ENCODE assay signal across 25 cellular contexts in the genomic region with DNA sequence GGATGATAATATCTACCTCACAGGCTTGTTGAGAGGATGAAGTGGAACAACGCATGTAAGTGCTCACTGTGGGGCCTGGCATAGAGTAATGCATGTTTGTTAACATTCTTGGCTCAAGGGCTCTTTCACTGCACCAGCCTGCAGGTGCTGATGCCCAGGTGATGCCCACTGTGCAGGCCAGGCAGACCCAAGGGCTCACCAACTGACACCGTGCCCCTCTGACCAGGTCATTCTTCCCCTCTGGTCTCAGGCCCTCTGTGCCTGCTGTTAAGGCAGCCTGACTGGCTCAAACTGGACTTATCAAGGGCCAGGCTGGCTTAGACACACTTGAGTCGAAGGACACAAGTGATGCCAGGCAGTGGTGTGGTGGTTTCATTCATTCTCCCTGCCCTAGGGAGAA.
"Had no signal": no experiment of that assay in that cellular context is flagged by ENCODE, and none has a peak within 500 bp of the region (broad histone marks: within the 10 kb centered on the region; RNA-seq: fewer than 3 reads in every experiment).

No MANE protein-coding gene starts in this region.

- H3K9me3 Mint-ChIP-seq: activated CD4-positive, alpha-beta memory T cell treated with anti-CD3 and anti-CD28 coated beads for 36 hours; activated CD4-positive, alpha-beta T cell treated with anti-CD3 and anti-CD28 coated beads, Interleukin-2, amount 10 ng/mL, durations not matched to agents 24 days and 14 days; activated naive CD4-positive, alpha-beta T cell treated with anti-CD3 and anti-CD28 coated beads, Interleukin-2, amount 10 ng/mL, durations not matched to agents 7 days and 5 days; activated naive CD4-positive, alpha-beta T cell treated with anti-CD3 and anti-CD28 coated beads, Interleukin-2, amount 50 U/mL, for 72 hours; activated naive CD8-positive, alpha-beta T cell treated with anti-CD3 and anti-CD28 coated beads, Interleukin-2, amount 10 ng/mL, durations not matched to agents 7 days and 5 days had no signal

- H3K4me3 Mint-ChIP-seq: activated CD4-positive, alpha-beta memory T cell treated with anti-CD3 and anti-CD28 coated beads for 36 hours; activated CD4-positive, alpha-beta T cell treated with anti-CD3 and anti-CD28 coated beads for 36 hours; activated CD4-positive, alpha-beta T cell treated with anti-CD3 and anti-CD28 coated beads, Interleukin-2, amount 10 ng/mL, durations not matched to agents 24 days and 14 days; activated CD8-positive, alpha-beta memory T cell treated with anti-CD3 and anti-CD28 coated beads, Interleukin-2, amount 10 ng/mL, durations not matched to agents 7 days and 5 days; activated CD8-positive, alpha-beta T cell treated with anti-CD3 and anti-CD28 coated beads, Interleukin-2, amount 10 ng/mL, durations not matched to agents 7 days and 5 days; activated naive CD4-positive, alpha-beta T cell treated with anti-CD3 and anti-CD28 coated beads, Interleukin-2, amount 10 ng/mL, durations not matched to agents 7 days and 5 days; activated naive CD8-positive, alpha-beta T cell treated with anti-CD3 and anti-CD28 coated beads, Interleukin-2, amount 10 ng/mL, durations not matched to agents 7 days and 5 days; activated T-cell treated with anti-CD3 and anti-CD28 coated beads, Interleukin-2, amount 50 U/mL, for 72 hours; brain had no signal

- H3K27ac Mint-ChIP-seq: activated CD4-positive, alpha-beta memory T cell treated with anti-CD3 and anti-CD28 coated beads for 36 hours; activated CD4-positive, alpha-beta T cell treated with anti-CD3 and anti-CD28 coated beads for 36 hours; activated CD4-positive, alpha-beta T cell treated with anti-CD3 and anti-CD28 coated beads, Interleukin-2, amount 10 ng/mL, durations not matched to agents 24 days and 14 days; activated CD8-positive, alpha-beta memory T cell treated with anti-CD3 and anti-CD28 coated beads, Interleukin-2, amount 10 ng/mL, durations not matched to agents 7 days and 5 days; activated CD8-positive, alpha-beta T cell treated with anti-CD3 and anti-CD28 coated beads, Interleukin-2, amount 10 ng/mL, durations not matched to agents 7 days and 5 days; activated naive CD4-positive, alpha-beta T cell treated with anti-CD3 and anti-CD28 coated beads, Interleukin-2, amount 10 ng/mL, durations not matched to agents 7 days and 5 days; activated naive CD4-positive, alpha-beta T cell treated with anti-CD3 and anti-CD28 coated beads, Interleukin-2, amount 50 U/mL, for 72 hours; activated naive CD8-positive, alpha-beta T cell treated with anti-CD3 and anti-CD28 coated beads, Interleukin-2, amount 10 ng/mL, durations not matched to agents 7 days and 5 days; activated T-cell treated with anti-CD3 and anti-CD28 coated beads, Interleukin-2, amount 50 U/mL, for 72 hours had no signal

- ATAC-seq: activated CD4-positive, alpha-beta T cell treated with anti-CD3 and anti-CD28 coated beads for 36 hours; activated CD8-positive, alpha-beta memory T cell treated with anti-CD3 and anti-CD28 coated beads, Interleukin-2, amount 10 ng/mL, durations not matched to agents 7 days and 5 days; activated CD8-positive, alpha-beta T cell treated with anti-CD3 and anti-CD28 coated beads, Interleukin-2, amount 10 ng/mL, durations not matched to agents 7 days and 5 days; activated naive CD4-positive, alpha-beta T cell treated with anti-CD3 and anti-CD28 coated beads, Interleukin-2, amount 50 U/mL, for 72 hours; activated T-cell treated with anti-CD3 and anti-CD28 coated beads, Interleukin-2, amount 50 U/mL, for 72 hours; esophagus mucosa had no signal

- H3K27me3 Mint-ChIP-seq: activated CD4-positive, alpha-beta memory T cell treated with anti-CD3 and anti-CD28 coated beads for 36 hours; activated CD4-positive, alpha-beta T cell treated with anti-CD3 and anti-CD28 coated beads, Interleukin-2, amount 10 ng/mL, durations not matched to agents 24 days and 14 days; activated CD8-positive, alpha-beta memory T cell treated with anti-CD3 and anti-CD28 coated beads, Interleukin-2, amount 10 ng/mL, durations not matched to agents 7 days and 5 days; activated naive CD4-positive, alpha-beta T cell treated with anti-CD3 and anti-CD28 coated beads, Interleukin-2, amount 10 ng/mL, durations not matched to agents 7 days and 5 days had no signal

- H3K36me3 ChIP-seq: ascending aorta, breast epithelium, colonic mucosa had no signal

- DNase-seq: activated CD4-positive, alpha-beta memory T cell treated with anti-CD3 and anti-CD28 coated beads for 36 hours; activated CD4-positive, alpha-beta T cell treated with anti-CD3 and anti-CD28 coated beads for 36 hours; activated CD4-positive, alpha-beta T cell treated with anti-CD3 and anti-CD28 coated beads, Interleukin-2, amount 10 ng/mL, durations not matched to agents 24 days and 14 days; activated CD4-positive, CD25-positive, alpha-beta regulatory T cell; activated CD4-positive, CD25-positive, alpha-beta regulatory T cell treated with anti-CD3 and anti-CD28 coated beads, Interleukin-2, amount 50 U/mL, for 72 hours; activated CD8-positive, alpha-beta memory T cell treated with anti-CD3 and anti-CD28 coated beads, Interleukin-2, amount 10 ng/mL, durations not matched to agents 7 days and 5 days; activated CD8-positive, alpha-beta memory T cell treated with anti-CD3 and anti-CD28 coated beads, Interleukin-2, amount 50 U/mL, for 4 hours; activated CD8-positive, alpha-beta T cell treated with anti-CD3 and anti-CD28 coated beads, Interleukin-2, amount 10 ng/mL, durations not matched to agents 7 days and 5 days; activated gamma-delta T cell; activated naive CD4-positive, alpha-beta T cell; activated naive CD4-positive, alpha-beta T cell treated with anti-CD3 and anti-CD28 coated beads, Interleukin-2, amount 10 ng/mL, durations not matched to agents 7 days and 5 days; activated naive CD8-positive, alpha-beta T cell treated with anti-CD3 and anti-CD28 coated beads, Interleukin-2, amount 10 ng/mL, durations not matched to agents 7 days and 5 days; activated T-cell treated with anti-CD3 and anti-CD28 coated beads, Interleukin-2, amount 50 U/mL, for 1 hour; activated T-cell treated with anti-CD3 and anti-CD28 coated beads, Interleukin-2, amount 50 U/mL, for 72 hours; caudate nucleus; colonic mucosa; effector CD8-positive, alpha-beta T cell; foreskin fibroblast; head of caudate nucleus; T-helper 2 cell had no signal

- H3K36me3 Mint-ChIP-seq: activated CD4-positive, alpha-beta memory T cell treated with anti-CD3 and anti-CD28 coated beads for 36 hours; activated CD8-positive, alpha-beta memory T cell treated with anti-CD3 and anti-CD28 coated beads, Interleukin-2, amount 10 ng/mL, durations not matched to agents 7 days and 5 days; activated naive CD4-positive, alpha-beta T cell treated with anti-CD3 and anti-CD28 coated beads, Interleukin-2, amount 10 ng/mL, durations not matched to agents 7 days and 5 days; activated naive CD4-positive, alpha-beta T cell treated with anti-CD3 and anti-CD28 coated beads, Interleukin-2, amount 50 U/mL, for 72 hours; activated naive CD8-positive, alpha-beta T cell treated with anti-CD3 and anti-CD28 coated beads, Interleukin-2, amount 10 ng/mL, durations not matched to agents 7 days and 5 days; brain had no signal

- H3K27ac ChIP-seq: ascending aorta, breast epithelium, colonic mucosa had no signal

- H3K4me1 Mint-ChIP-seq: activated CD4-positive, alpha-beta T cell treated with anti-CD3 and anti-CD28 coated beads for 36 hours; activated CD4-positive, alpha-beta T cell treated with anti-CD3 and anti-CD28 coated beads, Interleukin-2, amount 10 ng/mL, durations not matched to agents 24 days and 14 days; activated CD8-positive, alpha-beta memory T cell treated with anti-CD3 and anti-CD28 coated beads, Interleukin-2, amount 10 ng/mL, durations not matched to agents 7 days and 5 days; activated naive CD4-positive, alpha-beta T cell treated with anti-CD3 and anti-CD28 coated beads, Interleukin-2, amount 10 ng/mL, durations not matched to agents 7 days and 5 days; activated naive CD8-positive, alpha-beta T cell treated with anti-CD3 and anti-CD28 coated beads, Interleukin-2, amount 10 ng/mL, durations not matched to agents 7 days and 5 days had no signal

- H3K4me3 ChIP-seq: ascending aorta, breast epithelium, colonic mucosa had no signal

- H3K27me3 ChIP-seq: ascending aorta, colonic mucosa had no signal

- H3K9me3 ChIP-seq: ascending aorta, breast epithelium, colonic mucosa had no signal

- H3K4me1 ChIP-seq: breast epithelium, colonic mucosa had no signal
